14 cellular contexts compared by ENCODE assay signal in genomic region chr14:105879867-105880561, GRCh38.
DNase-seq lines count a peak whose midpoint lies in the region; ATAC-seq and TF ChIP-seq lines count a peak whose summit lies in the region.
"Had no signal": no experiment of that assay in that cellular context is flagged by ENCODE, and none has a peak within 500 bp of the region (broad histone marks: within the 10 kb centered on the region; RNA-seq: fewer than 3 reads in every experiment).

No MANE protein-coding gene starts in this region.

- H3K27ac Mint-ChIP-seq in chondrocyte (ENCODE audit: unreplicated experiment): no peak overlapping the region
- H3K27ac Mint-ChIP-seq: stimulated activated naive B cell treated with anti-CD40 and anti-IgM and Interleukin-4, amounts not matched to agents 10 μg/mL and 1 μg/mL and 100 μg/mL, for 72 hours had no signal

- H3K4me3 ChIP-seq in Peyer's patch (no peak overlapping the region), osteoblast (ENCODE audit: insufficient read depth, low read length) (no peak overlapping the region), prostate gland (no peak overlapping the region)
- H3K4me3 ChIP-seq: lung had no signal

- no peak overlapping the region for H2AFZ ChIP-seq in osteoblast (ENCODE audit: low read length)
- H2AFZ ChIP-seq: parathyroid adenoma had no signal

- H3K36me3 ChIP-seq in Peyer's patch (no peaks in the 10 kb centered on the region), osteoblast (ENCODE audit: insufficient read depth, low read length) (no peaks in the 10 kb centered on the region), prostate gland (no peaks in the 10 kb centered on the region)

- H3K27me3 ChIP-seq in Peyer's patch (no peaks in the 10 kb centered on the region), osteoblast (ENCODE audit: insufficient read depth, low read length) (no peaks in the 10 kb centered on the region), prostate gland (replicated peaks; ENCODE audit: insufficient read depth) (no peaks in the 10 kb centered on the region)

- intact Hi-C loops in prostate gland (cut with DNase I): no loop called here

- H3K9me3 ChIP-seq in Peyer's patch: no peaks in the 10 kb centered on the region
- H3K9me3 ChIP-seq in osteoblast (ENCODE audit: low read depth, low read length): no peaks in the 10 kb centered on the region
- H3K9me3 ChIP-seq in prostate gland: no peaks in the 10 kb centered on the region

- H3K27me3 Mint-ChIP-seq in chondrocyte (ENCODE audit: low read depth): no peaks in the 10 kb centered on the region
- H3K27me3 Mint-ChIP-seq: stimulated activated naive B cell treated with anti-CD40 and anti-IgM and Interleukin-4, amounts not matched to agents 10 μg/mL and 1 μg/mL and 100 μg/mL, for 72 hours had no signal

- no peak overlapping the region for H3K4me3 Mint-ChIP-seq in chondrocyte (ENCODE audit: unreplicated experiment)
- H3K4me3 Mint-ChIP-seq: stimulated activated naive B cell treated with anti-CD40 and anti-IgM and Interleukin-4, amounts not matched to agents 10 μg/mL and 1 μg/mL and 100 μg/mL, for 72 hours had no signal

- no peak for ATAC-seq in HG03196 (IDR thresholded peaks at IDR 0.05; ENCODE audit: unreplicated experiment)
- ATAC-seq: stimulated activated naive B cell treated with anti-CD40 and anti-IgM and Interleukin-4, amounts not matched to agents 10 μg/mL and 1 μg/mL and 100 μg/mL, for 72 hours had no signal

- no peaks in the 10 kb centered on the region for H3K36me3 Mint-ChIP-seq in chondrocyte (ENCODE audit: low read depth)
- H3K36me3 Mint-ChIP-seq: stimulated activated naive B cell treated with anti-CD40 and anti-IgM and Interleukin-4, amounts not matched to agents 10 μg/mL and 1 μg/mL and 100 μg/mL, for 72 hours had no signal

- H3K27ac ChIP-seq in Peyer's patch (no peak overlapping the region), osteoblast (ENCODE audit: low read depth, low read length) (no peak overlapping the region), prostate gland (no peak overlapping the region)
- H3K27ac ChIP-seq: KMS-11, parathyroid adenoma had no signal

- H3K4me2 ChIP-seq in osteoblast (ENCODE audit: insufficient read depth, low read length): no peak overlapping the region
- H3K4me2 ChIP-seq: KMS-11 had no signal

- no peak for TF ChIP-seq CTCF in Peyer's patch (IDR thresholded peaks at IDR 0.05)
- no peak for TF ChIP-seq CTCF in chondrocyte (IDR thresholded peaks at IDR 0.05)
- TF ChIP-seq CTCF in osteoblast (IDR thresholded peaks at IDR 0.05; ENCODE audit: extremely low read depth, low read depth, low read length): no peak
- TF ChIP-seq CTCF in GM10266 (IDR thresholded peaks at IDR 0.05; ENCODE audit: control insufficient read depth, insufficient read depth, low read depth, missing control alignments): no peak
- no peak for TF ChIP-seq CTCF in prostate gland (IDR thresholded peaks at IDR 0.05)

- H3K4me1 ChIP-seq in Peyer's patch: no peaks in the 10 kb centered on the region
- no peaks in the 10 kb centered on the region for H3K4me1 ChIP-seq in osteoblast (ENCODE audit: insufficient read depth, low read length)
- no peaks in the 10 kb centered on the region for H3K4me1 ChIP-seq in prostate gland (replicated peaks)
- H3K4me1 ChIP-seq: parathyroid adenoma had no signal

- H4K20me1 ChIP-seq in osteoblast (ENCODE audit: insufficient read depth, low read length): no peaks in the 10 kb centered on the region

- peak; percentile 81 for DNase-seq in CMK (ENCODE audit: low read depth)
- peak; percentile 6 to 35 (median 28) for DNase-seq in Peyer's patch
- DNase-seq in chondrocyte (ENCODE audit: low spot score): peak; percentile 86
- peak; percentile 42 for DNase-seq in osteoblast (ENCODE audit: insufficient read length, low spot score, missing footprints)
- no peak for DNase-seq in GM10266 (ENCODE audit: extremely low spot score)
- no peak for DNase-seq in NOMO-1 (lab: John Stamatoyannopoulos, UW; ENCODE audit: unreplicated experiment in 2 of 2)
- DNase-seq in prostate gland (ENCODE audit: low spot score): no peak
- DNase-seq: C1 segment of cervical spinal cord; NCI-H2081 treated with DMSO at 0.1 percent for 48 hours; stimulated activated naive B cell treated with anti-CD40 and anti-IgM and Interleukin-4, amounts not matched to agents 10 μg/mL and 1 μg/mL and 100 μg/mL, for 72 hours had no signal

- 73% methylated on average over 14 of the region's 14 CpGs for WGBS in prostate gland

- no peak for TF ChIP-seq POLR2A in Peyer's patch (IDR thresholded peaks at IDR 0.05)
- no peak for TF ChIP-seq POLR2A in prostate gland (IDR thresholded peaks at IDR 0.05)

- peaks cover 30% of the 10 kb centered on the region for H3K9me3 Mint-ChIP-seq in chondrocyte (ENCODE audit: low read depth)
- H3K9me3 Mint-ChIP-seq: stimulated activated naive B cell treated with anti-CD40 and anti-IgM and Interleukin-4, amounts not matched to agents 10 μg/mL and 1 μg/mL and 100 μg/mL, for 72 hours had no signal

- no peaks in the 10 kb centered on the region for H3K79me2 ChIP-seq in osteoblast (ENCODE audit: insufficient read depth, low read length)
- H3K79me2 ChIP-seq: parathyroid adenoma had no signal

- no peaks in the 10 kb centered on the region for H3K4me1 Mint-ChIP-seq in chondrocyte (ENCODE audit: low read depth)
- H3K4me1 Mint-ChIP-seq: stimulated activated naive B cell treated with anti-CD40 and anti-IgM and Interleukin-4, amounts not matched to agents 10 μg/mL and 1 μg/mL and 100 μg/mL, for 72 hours had no signal

Comparison
In these comparisons a context has a peak if more than half of its experiments do, and no peak if none do; other contexts are left out.
1. DNase-seq: peak in CMK (single experiment), Peyer's patch (3 of 3), chondrocyte (single experiment) and osteoblast (single experiment); none in GM10266 (single experiment), NOMO-1 (0 of 2) and prostate gland (single experiment).